16 cellular contexts compared by ENCODE assay signal in the genomic region with DNA sequence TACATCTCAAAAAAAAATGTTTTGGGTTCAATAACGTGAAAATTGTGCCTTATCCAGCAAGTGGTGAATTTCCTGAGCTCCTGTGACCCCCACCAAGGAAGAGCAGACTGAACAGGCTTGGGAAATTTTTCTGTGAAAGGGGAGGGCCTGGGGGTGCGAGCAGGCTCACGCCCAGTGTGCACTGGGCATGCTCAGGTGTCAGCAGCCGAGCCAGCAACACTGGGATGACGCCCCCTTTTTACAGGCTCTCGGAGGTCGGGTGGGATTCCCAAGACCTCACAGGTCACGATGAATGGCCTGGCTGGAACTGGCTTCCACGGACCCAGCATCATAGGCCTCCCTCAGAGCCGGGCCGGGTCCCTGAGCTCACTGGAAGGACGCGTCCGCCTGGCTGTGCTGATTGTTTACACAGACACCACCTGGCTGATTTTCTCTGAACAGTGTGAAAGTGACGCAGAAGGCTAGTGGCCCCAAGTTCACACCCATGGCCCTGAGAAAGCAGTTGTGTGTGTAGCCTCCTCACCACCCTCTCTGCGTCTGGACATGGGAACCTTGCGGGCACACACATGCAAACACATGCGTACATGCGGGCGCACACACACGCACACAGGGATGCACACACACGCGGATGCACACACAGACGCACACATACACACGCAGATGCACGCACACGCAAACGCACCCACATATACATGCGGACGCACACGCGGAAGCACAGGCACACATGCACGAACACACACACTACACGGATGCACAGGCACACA. TPM values are rescaled to one million over a fixed set of nuclear protein-coding genes. Genes with fewer than 3 reads are reported as not detected.
DNase-seq lines count a peak whose midpoint lies in the region; ATAC-seq, FAIRE-seq and TF ChIP-seq lines count a peak whose summit lies in the region.
"Had no signal": no experiment of that assay in that cellular context is flagged by ENCODE, and none has a peak within 500 bp of the region (broad histone marks: within the 10 kb centered on the region; RNA-seq: fewer than 3 reads in every experiment).

No MANE protein-coding gene starts in this region.

- no peak for DNase-seq in HCT116 (ENCODE audit: low read depth, low spot score)
- DNase-seq in NCI-H510A treated with DMSO at 0.1 percent for 48 hours (lab: John Stamatoyannopoulos, UW), result peak; percentile 56
- no peak for DNase-seq in endothelial cell (ENCODE audit: low spot score)
- peak; percentile 36 for DNase-seq in small intestine
- DNase-seq in natural killer cell, result no peak
- no peak for DNase-seq in adrenal gland
- DNase-seq: activated CD4-positive, alpha-beta T cell treated with anti-CD3 and anti-CD28 coated beads, Interleukin-2, amount 50 U/mL, for 4 hours; activated gamma-delta T cell treated with Interleukin-2 at 50 U/mL for 16 hours; brain microvascular endothelial cell; HCEC 1CT; kidney; stimulated activated CD4-positive, alpha-beta T cell treated with anti-CD3 and anti-CD28 coated beads, Interleukin-2, amount 100 ng/mL, for 48 hours; stimulated activated naive CD4-positive, alpha-beta T cell had no signal

- no peaks in the 10 kb centered on the region for H3K27me3 ChIP-seq in HCT116 (ENCODE audit: insufficient read depth, low read length)
- no peaks in the 10 kb centered on the region for H3K27me3 ChIP-seq in small intestine (ENCODE audit: control insufficient read depth in 2 of 2, insufficient read depth in 2 of 2, low read length in 2 of 2)
- no peaks in the 10 kb centered on the region for H3K27me3 ChIP-seq in adrenal gland
- H3K27me3 ChIP-seq: brain microvascular endothelial cell had no signal

- no peak for TF ChIP-seq POLR2A in HCT116 (IDR thresholded peaks at IDR 0.05; ENCODE audit: borderline replicate concordance, extremely low read depth, insufficient read depth, insufficient read length)
- no peak for TF ChIP-seq POLR2A in adrenal gland (IDR thresholded peaks at IDR 0.05)

- ATAC-seq in HCT116 (no peak), natural killer cell (no peak), HG02798 (IDR thresholded peaks at IDR 0.05; ENCODE audit: poor library complexity, unreplicated experiment) (no peak)

- WGBS in small intestine, 3 donors, result 57 to 73% (median 64%) methylated on average over 34 of the region's 34 CpGs
- WGBS in adrenal gland, 4 donors, result 85 to 91% (median 87%) methylated on average over 24 to 34 of the region's 34 CpGs

- H3K9me2 ChIP-seq in HCT116 (ENCODE audit: insufficient read depth), result no peaks in the 10 kb centered on the region

- H3K4me1 Mint-ChIP-seq in endothelial cell (ENCODE audit: unreplicated experiment) (peaks cover 31% of the 10 kb centered on the region), natural killer cell (no peaks in the 10 kb centered on the region)

- CTCF ChIA-PET in HCT116 (lab: Charles Lee), result no interaction called here

- no peak overlapping the region for H3K4me3 Mint-ChIP-seq in endothelial cell (ENCODE audit: unreplicated experiment)
- no peak overlapping the region for H3K4me3 Mint-ChIP-seq in natural killer cell

- H3K79me2 ChIP-seq in HCT116 (ENCODE audit: insufficient read depth, low read length), result no peaks in the 10 kb centered on the region

- H3K4me2 ChIP-seq in HCT116 (ENCODE audit: low read length), result no peak overlapping the region

- intact Hi-C loops in HCT116 (cut with micrococcal nuclease), result no loop called here
- intact Hi-C loops in natural killer cell (cut with micrococcal nuclease), result no loop called here
- intact Hi-C loops in adrenal gland (cut with DNase I), result no loop called here

- RAD21 ChIA-PET in HCT116 (lab: Charles Lee; ENCODE audit: low non-redundant PET in 1 of 2, low total read pairs in 2 of 2, uncharacterized antibody in 2 of 2, unreplicated experiment in 2 of 2), result no interaction called here

- TF ChIP-seq CTCF in HCT116 (IDR thresholded peaks at IDR 0.05 in 2 of 3, conservative IDR thresholded peaks at IDR 0.05 in 1 of 3; ENCODE audit: borderline replicate concordance in 1 of 3, insufficient read depth in 1 of 3, low read depth in 2 of 3, low read length in 2 of 3) (no peak), endothelial cell (IDR thresholded peaks at IDR 0.05; ENCODE audit: unreplicated experiment) (no peak), natural killer cell (IDR thresholded peaks at IDR 0.05) (no peak), adrenal gland (IDR thresholded peaks at IDR 0.05) (no peak)

- H3K4me1 ChIP-seq in HCT116 (ENCODE audit: control insufficient read depth in 1 of 2, insufficient read depth in 2 of 2, low read length in 2 of 2) (peaks cover 15 to 41% of the 10 kb centered on the region in 2 experiments), small intestine (ENCODE audit: control insufficient read depth in 2 of 2, insufficient read depth in 1 of 2, low read depth in 1 of 2, low read length in 1 of 2) (no peaks in the 10 kb centered on the region), adrenal gland (replicated peaks in 1 of 2) (peaks cover 0 to 11% of the 10 kb centered on the region in 2 donors)

- H3K36me3 ChIP-seq in HCT116 (ENCODE audit: control insufficient read depth in 1 of 2, insufficient read depth in 2 of 2, low read length in 2 of 2), result peaks cover 0 to 1% of the 10 kb centered on the region in 2 experiments; a peak in 2 of 4 replicates
- peaks cover 0 to 4% of the 10 kb centered on the region in 2 donors for H3K36me3 ChIP-seq in small intestine (ENCODE audit: control insufficient read depth in 2 of 2, insufficient read depth in 2 of 2, low read length in 2 of 2)
- no peaks in the 10 kb centered on the region for H3K36me3 ChIP-seq in adrenal gland (replicated peaks in 1 of 2)

- no peak for FAIRE-seq in small intestine (lab: Jason Lieb, UNC)
- FAIRE-seq: kidney, RCC 7860 had no signal

- H3K27me3 Mint-ChIP-seq in endothelial cell (ENCODE audit: unreplicated experiment) (peaks cover 6% of the 10 kb centered on the region), natural killer cell (ENCODE audit: low read depth in 2 of 2) (no peaks in the 10 kb centered on the region)

- H3K9ac ChIP-seq in HCT116 (ENCODE audit: low read length), result peak overlapping the region; percentile 70; the same call in 1 of the 2 replicates

- no peak for TF ChIP-seq RAD21 in HCT116 (IDR thresholded peaks at IDR 0.05; ENCODE audit: low read depth)

- H3K9me3 Mint-ChIP-seq in endothelial cell (ENCODE audit: unreplicated experiment), result no peaks in the 10 kb centered on the region
- H3K9me3 Mint-ChIP-seq in natural killer cell, result no peaks in the 10 kb centered on the region

- no peaks in the 10 kb centered on the region for H4K20me1 ChIP-seq in HCT116 (ENCODE audit: insufficient read depth)

- no peaks in the 10 kb centered on the region for H3K9me3 ChIP-seq in HCT116 (ENCODE audit: control insufficient read depth in 1 of 2, insufficient read depth in 1 of 2, low read depth in 1 of 2, low read length in 2 of 2)
- no peaks in the 10 kb centered on the region for H3K9me3 ChIP-seq in small intestine (ENCODE audit: control insufficient read depth, low read depth)
- no peaks in the 10 kb centered on the region for H3K9me3 ChIP-seq in adrenal gland (replicated peaks in 1 of 3)

- H3K27ac Mint-ChIP-seq in endothelial cell (ENCODE audit: unreplicated experiment) (peak overlapping the region; percentile 78), natural killer cell (no peak overlapping the region)

- H3K27ac ChIP-seq in HCT116 (ENCODE audit: low read depth, low read length), result peak overlapping the region; percentile 88; the same call in 1 of the 2 replicates
- H3K27ac ChIP-seq in small intestine (ENCODE audit: low read depth in 1 of 2, low read length in 1 of 2), result no peak overlapping the region
- H3K27ac ChIP-seq in adrenal gland, result no peak overlapping the region
- H3K27ac ChIP-seq: C4-2B had no signal

- H3K4me3 ChIP-seq in HCT116 (replicated peaks in 1 of 2; ENCODE audit: low read depth in 1 of 2, low read length in 2 of 2) (no peak overlapping the region), small intestine (ENCODE audit: low read depth in 1 of 2, low read length in 2 of 2) (no peak overlapping the region), adrenal gland (no peak overlapping the region)

- POLR2A ChIA-PET in HCT116 (lab: Charles Lee), result no interaction called here

- no TSS peak for BruUV-seq in HCT116 (replicated peaks; lab: Mats Ljungman, UMichigan)

- H2AFZ ChIP-seq in HCT116 (ENCODE audit: low read depth, low read length, poor library complexity, severe bottlenecking), result no peak overlapping the region

- H3K36me3 Mint-ChIP-seq in endothelial cell (ENCODE audit: low read depth, unreplicated experiment) (peaks cover 4% of the 10 kb centered on the region), natural killer cell (no peaks in the 10 kb centered on the region)

TF ChIP-seq in HCT116, 20 proteins besides CTCF, POLR2A, EP300 and RAD21 (continues in another document):
- TF ChIP-seq POLR2AphosphoS5 (IDR thresholded peaks at IDR 0.05; ENCODE audit: low read depth, low read length) (no peak), SIN3A (IDR thresholded peaks at IDR 0.05; ENCODE audit: low read depth) (no peak), FOSL1 (IDR thresholded peaks at IDR 0.05; ENCODE audit: low read depth) (no peak), ELF1 (IDR thresholded peaks at IDR 0.05; ENCODE audit: borderline replicate concordance, low read depth) (no peak), CBX3 (IDR thresholded peaks at IDR 0.05; ENCODE audit: low read depth) (no peak), EZH2phosphoT487 (IDR thresholded peaks at IDR 0.05; ENCODE audit: borderline replicate concordance) (no peak), EZH2 (IDR thresholded peaks at IDR 0.05) (no peak), SRF (IDR thresholded peaks at IDR 0.05; ENCODE audit: low read depth) (no peak)

RNA-seq across cellular contexts. Expression of a gene that starts 9.2 kb away (rescaled TPM):
- total RNA-seq in HCT116 (2021; ENCODE audit: unreplicated experiment) (57.5 TPM), endothelial cell (ENCODE audit: unreplicated experiment) (66.5 TPM), natural killer cell (10 to 100 TPM; 18.5 to 23.1 (median 22.7) TPM), adrenal gland (10 to 100 TPM in 7 of 8 donors, 1 to 10 TPM in 1; 9.5 to 72.0 (median 39.4) TPM)
- polyA plus RNA-seq in HCT116 (2012), result 114 and 120 TPM in 2 replicates
- polyA plus RNA-seq in small intestine (100 to 1,000 TPM in 1 of 3 donors, 10 to 100 TPM in 2; 49.5 to 109 (median 73.5) TPM), adrenal gland (100 to 1,000 TPM; 116 to 143 (median 127) TPM)

RNA-seq across cellular contexts. Expression of a gene that starts 22.5 kb away (rescaled TPM):
- total RNA-seq in HCT116 (2021; ENCODE audit: unreplicated experiment), result 53.9 TPM
- 33.9 and 34.2 TPM in 2 replicates for polyA plus RNA-seq in HCT116 (2012)
- total RNA-seq in endothelial cell (ENCODE audit: unreplicated experiment), result 21.0 TPM
- 10 to 100 TPM in 2 of 3 donors, 1 to 10 TPM in 1; 7.2 to 14.8 (median 10.3) TPM for polyA plus RNA-seq in small intestine
- total RNA-seq in natural killer cell, result 10 to 100 TPM; 15.7 to 24.6 (median 23.7) TPM
- total RNA-seq in adrenal gland, result 10 to 100 TPM; 12.8 to 24.6 (median 19.8) TPM
- 10 to 100 TPM; 16.5 to 29.8 (median 22.9) TPM for polyA plus RNA-seq in adrenal gland

RNA-seq across cellular contexts. Expression of a gene that starts 48.0 kb away (rescaled TPM):
- 127 TPM for total RNA-seq in HCT116 (2021; ENCODE audit: unreplicated experiment)
- polyA plus RNA-seq in HCT116 (2012), result 133 and 151 TPM in 2 replicates
- total RNA-seq in endothelial cell (ENCODE audit: unreplicated experiment), result 72.0 TPM
- 10 to 100 TPM; 65.4 to 67.8 (median 67.3) TPM for polyA plus RNA-seq in small intestine
- total RNA-seq in natural killer cell, result 10 to 100 TPM; 73.8 to 77.0 (median 74.6) TPM
- total RNA-seq in adrenal gland, result 100 to 1,000 TPM in 5 of 8 donors, 10 to 100 TPM in 3; 75.3 to 202 (median 123) TPM
- 10 to 100 TPM; 76.8 to 98.0 (median 92.5) TPM for polyA plus RNA-seq in adrenal gland

Comparison
In these comparisons a context has a peak if more than half of its experiments do, and no peak if none do; other contexts are left out.
1. DNase-seq: peak in NCI-H510A treated with DMSO at 0.1 percent for 48 hours (single experiment) and small intestine (single experiment); none in HCT116 (single experiment), endothelial cell (single experiment), natural killer cell (single experiment) and adrenal gland (0 of 7).